Comparison of ENCODE assay signal across 1 cellular context in the genomic region with DNA sequence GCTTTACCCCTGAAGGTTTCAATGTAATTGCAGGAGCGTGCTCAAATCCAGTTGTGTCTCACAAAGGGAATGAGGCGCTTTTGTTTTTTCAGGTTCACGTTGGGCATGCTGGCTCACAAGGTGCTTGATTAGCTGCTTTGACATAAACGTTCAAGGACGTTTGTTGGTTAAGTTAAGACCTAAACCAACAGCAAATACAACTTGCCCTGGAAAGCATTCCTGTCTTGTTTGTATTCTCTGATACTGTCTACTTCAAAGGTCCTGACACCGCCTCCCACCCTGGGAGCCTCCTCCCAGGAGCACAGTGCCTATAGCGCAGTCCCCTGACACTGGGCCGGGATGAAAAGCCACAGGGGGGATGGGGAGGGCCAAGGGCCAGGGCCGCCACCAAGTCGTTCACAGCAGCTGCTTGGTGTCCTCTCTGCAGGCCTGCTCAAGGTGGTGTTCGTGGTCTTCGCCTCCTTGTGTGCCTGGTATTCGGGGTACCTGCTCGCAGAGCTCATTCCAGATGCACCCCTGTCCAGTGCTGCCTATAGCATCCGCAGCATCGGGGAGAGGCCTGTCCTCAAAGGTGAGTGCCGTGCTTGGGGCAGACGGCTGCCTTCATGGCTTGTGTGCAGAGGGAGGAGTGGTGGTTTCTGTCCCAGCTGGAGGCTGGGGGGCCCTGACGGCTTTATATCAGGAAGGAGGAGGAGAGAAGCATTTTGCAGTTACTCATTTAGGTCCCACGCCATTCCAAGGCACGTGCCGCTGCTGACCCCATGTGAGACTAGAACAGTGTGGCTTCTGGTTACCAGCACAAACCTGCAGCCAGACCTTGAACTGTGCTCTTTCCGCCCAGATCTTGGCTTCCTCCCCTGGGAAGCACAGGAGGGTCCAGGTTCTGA.
TF ChIP-seq lines count a peak whose summit lies in the region.

No MANE protein-coding gene starts in this region.

TF ChIP-seq in WTC11, 78 proteins besides CTCF, POLR2A, EP300 and RAD21 (continued from another document):
- TF ChIP-seq, protein P1, sequence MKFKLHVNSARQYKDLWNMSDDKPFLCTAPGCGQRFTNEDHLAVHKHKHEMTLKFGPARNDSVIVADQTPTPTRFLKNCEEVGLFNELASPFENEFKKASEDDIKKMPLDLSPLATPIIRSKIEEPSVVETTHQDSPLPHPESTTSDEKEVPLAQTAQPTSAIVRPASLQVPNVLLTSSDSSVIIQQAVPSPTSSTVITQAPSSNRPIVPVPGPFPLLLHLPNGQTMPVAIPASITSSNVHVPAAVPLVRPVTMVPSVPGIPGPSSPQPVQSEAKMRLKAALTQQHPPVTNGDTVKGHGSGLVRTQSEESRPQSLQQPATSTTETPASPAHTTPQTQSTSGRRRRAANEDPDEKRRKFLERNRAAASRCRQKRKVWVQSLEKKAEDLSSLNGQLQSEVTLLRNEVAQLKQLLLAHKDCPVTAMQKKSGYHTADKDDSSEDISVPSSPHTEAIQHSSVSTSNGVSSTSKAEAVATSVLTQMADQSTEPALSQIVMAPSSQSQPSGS (CRISPR knock-in tag; IDR thresholded peaks at IDR 0.05; ENCODE audit: borderline replicate concordance, low read depth) = no peak
- TF ChIP-seq IRF2 (CRISPR knock-in tag; IDR thresholded peaks at IDR 0.05; ENCODE audit: borderline replicate concordance, low read depth) (no peak), GABPB1 (CRISPR knock-in tag; IDR thresholded peaks at IDR 0.05) (no peak; the same call in 1 of the 2 replicates), SOX15 (CRISPR knock-in tag; IDR thresholded peaks at IDR 0.05) (no peak), ELF4 (CRISPR knock-in tag; IDR thresholded peaks at IDR 0.05; ENCODE audit: low read depth) (no peak), TEAD4 (CRISPR knock-in tag; IDR thresholded peaks at IDR 0.05) (no peak), TEAD1 (CRISPR knock-in tag; IDR thresholded peaks at IDR 0.05) (no peak), ZNF317 (CRISPR knock-in tag; IDR thresholded peaks at IDR 0.05; ENCODE audit: borderline replicate concordance, low read depth) (no peak)
- TF ChIP-seq, protein P2, sequence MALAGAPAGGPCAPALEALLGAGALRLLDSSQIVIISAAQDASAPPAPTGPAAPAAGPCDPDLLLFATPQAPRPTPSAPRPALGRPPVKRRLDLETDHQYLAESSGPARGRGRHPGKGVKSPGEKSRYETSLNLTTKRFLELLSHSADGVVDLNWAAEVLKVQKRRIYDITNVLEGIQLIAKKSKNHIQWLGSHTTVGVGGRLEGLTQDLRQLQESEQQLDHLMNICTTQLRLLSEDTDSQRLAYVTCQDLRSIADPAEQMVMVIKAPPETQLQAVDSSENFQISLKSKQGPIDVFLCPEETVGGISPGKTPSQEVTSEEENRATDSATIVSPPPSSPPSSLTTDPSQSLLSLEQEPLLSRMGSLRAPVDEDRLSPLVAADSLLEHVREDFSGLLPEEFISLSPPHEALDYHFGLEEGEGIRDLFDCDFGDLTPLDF (CRISPR knock-in tag; IDR thresholded peaks at IDR 0.05) = no peak
